Comparison of ENCODE assay signal across 19 cellular contexts in the genomic region with DNA sequence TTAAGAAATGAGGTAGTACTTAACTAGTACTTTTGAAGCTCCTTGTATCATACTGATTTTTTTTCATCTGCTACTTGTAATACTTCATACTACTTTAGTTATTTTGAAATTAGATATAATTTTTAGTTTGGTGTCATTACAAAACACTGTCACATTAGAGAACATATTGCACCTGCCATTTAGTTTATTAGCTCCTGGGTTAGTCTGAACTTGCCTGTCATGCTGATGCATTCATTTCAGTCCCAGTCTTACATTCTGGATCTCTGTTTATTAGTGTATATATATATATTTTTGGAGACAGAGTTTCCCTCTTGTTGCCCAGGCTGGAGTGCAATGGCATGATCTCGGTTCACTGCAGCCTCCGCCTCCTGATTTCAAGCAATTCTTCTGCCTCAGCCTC. TPM values are rescaled to one million over a fixed set of nuclear protein-coding genes. Genes with fewer than 3 reads are reported as not detected.
A peak's percentile ranks its signal among the peaks of the same experiment; 100 is the strongest.
DNase-seq lines count a peak whose midpoint lies in the region; ATAC-seq and TF ChIP-seq lines count a peak whose summit lies in the region.
"Had no signal": no experiment of that assay in that cellular context is flagged by ENCODE, and none has a peak within 500 bp of the region (broad histone marks: within the 10 kb centered on the region; RNA-seq: fewer than 3 reads in every experiment).

No MANE protein-coding gene starts in this region.

- no peak overlapping the region for H3K4me3 ChIP-seq in left ventricle myocardium inferior
- no peak overlapping the region for H3K4me3 ChIP-seq in Karpas-422 (ENCODE audit: low read length)
- H3K4me3 ChIP-seq in psoas muscle = no peak overlapping the region
- no peak overlapping the region for H3K4me3 ChIP-seq in thyroid gland (replicated peaks in 1 of 3)
- H3K4me3 ChIP-seq: A549; BLaER1 treated with 17β-estradiol and CSF1 and Interleukin-3, amounts not matched to agents 10 nM and 100 nM; GM12878 had no signal

- DNase-seq in left ventricle myocardium inferior (no peak), cardiac septum (ENCODE audit: low spot score) (no peak), Karpas-422 (no peak), psoas muscle (no peak), SW480 (ENCODE audit: low spot score) (no peak), thyroid gland (no peak), SIG-M5 treated with dmso at 0.1 percent for 504 hours (lab: John Stamatoyannopoulos, UW; ENCODE audit: unreplicated experiment) (no peak)
- DNase-seq: AML-193; Caco-2; Calu3; CD4-positive, alpha-beta T cell; CD8-positive, alpha-beta T cell; DMS79 treated with DMSO at 0.1 percent for 48 hours; GDM1 had no signal

- TF ChIP-seq CTCF in left ventricle myocardium inferior (IDR thresholded peaks at IDR 0.05; ENCODE audit: borderline replicate concordance) = no peak
- TF ChIP-seq CTCF in psoas muscle (IDR thresholded peaks at IDR 0.05) = no peak
- no peak for TF ChIP-seq CTCF in thyroid gland (IDR thresholded peaks at IDR 0.05)

- H3K9me3 ChIP-seq in left ventricle myocardium inferior (replicated peaks) (no peaks in the 10 kb centered on the region), Karpas-422 (ENCODE audit: low read length) (no peaks in the 10 kb centered on the region), psoas muscle (no peaks in the 10 kb centered on the region), thyroid gland (no peaks in the 10 kb centered on the region)
- H3K9me3 ChIP-seq: A549; BLaER1 treated with 17β-estradiol and CSF1 and Interleukin-3, amounts not matched to agents 10 nM and 100 nM had no signal

- H3K79me2 ChIP-seq in Karpas-422 (ENCODE audit: low read length) = peaks cover 99% of the 10 kb centered on the region

- H3K9me2 ChIP-seq in Karpas-422 (replicated peaks; ENCODE audit: insufficient read depth, low read length) = no peaks in the 10 kb centered on the region

- H3K36me3 ChIP-seq in left ventricle myocardium inferior (no peaks in the 10 kb centered on the region), Karpas-422 (ENCODE audit: insufficient read depth, low read length) (peaks cover 19% of the 10 kb centered on the region), psoas muscle (ENCODE audit: insufficient read depth in 1 of 2, low read depth in 1 of 2) (peaks cover 0 to 12% of the 10 kb centered on the region in 2 donors), thyroid gland (no peaks in the 10 kb centered on the region)

- no peak for TF ChIP-seq POLR2A in thyroid gland (IDR thresholded peaks at IDR 0.05)

- H3K4me2 ChIP-seq in Karpas-422 (ENCODE audit: low read depth, low read length, poor library complexity, severe bottlenecking) = no peak overlapping the region
- H3K4me2 ChIP-seq: A549; BLaER1 treated with 17β-estradiol and CSF1 and Interleukin-3, amounts not matched to agents 10 nM and 100 nM had no signal

- no peak overlapping the region for H3K9ac ChIP-seq in Karpas-422 (ENCODE audit: low read length)
- H3K9ac ChIP-seq: BLaER1 treated with 17β-estradiol and CSF1 and Interleukin-3, amounts not matched to agents 10 nM and 100 nM had no signal

- peak overlapping the region; percentile 59 for H3K27ac ChIP-seq in left ventricle myocardium inferior (replicated peaks)
- 0 out of 2 replicates have a peak overlapping the region, but pooled peaks have one; percentile 7 for H3K27ac ChIP-seq in Karpas-422 (ENCODE audit: low read length)
- peak overlapping the region; percentile 72 for H3K27ac ChIP-seq in psoas muscle
- no peak overlapping the region for H3K27ac ChIP-seq in thyroid gland
- H3K27ac ChIP-seq: 22Rv1; A549; BLaER1 treated with 17β-estradiol and CSF1 and Interleukin-3, amounts not matched to agents 10 nM and 100 nM; C4-2B had no signal

- peaks cover 20% of the 10 kb centered on the region for H4K20me1 ChIP-seq in Karpas-422 (ENCODE audit: insufficient read depth, low read depth, low read length)

- WGBS in psoas muscle, 3 donors = 77 to 92% (median 81%) methylated on average over 2 of the region's 2 CpGs
- WGBS in thyroid gland, 2 donors = 90 to 100% methylated on average over 2 of the region's 2 CpGs

- peak in 3 of 4 donors; percentile 54 to 71 (median 60) for ATAC-seq in psoas muscle
- ATAC-seq: A549; CD8-positive, alpha-beta T cell; GM12878 had no signal

- H3K4me1 ChIP-seq in left ventricle myocardium inferior = peaks cover 100% of the 10 kb centered on the region
- peaks cover 42% of the 10 kb centered on the region for H3K4me1 ChIP-seq in Karpas-422 (ENCODE audit: low read length)
- peaks cover 97% of the 10 kb centered on the region for H3K4me1 ChIP-seq in psoas muscle
- H3K4me1 ChIP-seq in thyroid gland = peaks cover 16 to 51% of the 10 kb centered on the region in 2 donors
- H3K4me1 ChIP-seq: Caco-2 had no signal

- H2AFZ ChIP-seq in Karpas-422 (ENCODE audit: low read length) = no peak overlapping the region

- H3K27me3 ChIP-seq in left ventricle myocardium inferior (ENCODE audit: low read depth) (no peaks in the 10 kb centered on the region), Karpas-422 (ENCODE audit: low read length) (no peaks in the 10 kb centered on the region), psoas muscle (ENCODE audit: insufficient read depth in 3 of 3, low read length in 2 of 3) (no peaks in the 10 kb centered on the region), thyroid gland (no peaks in the 10 kb centered on the region)
- H3K27me3 ChIP-seq: BLaER1 treated with 17β-estradiol and CSF1 and Interleukin-3, amounts not matched to agents 10 nM and 100 nM had no signal

- intact Hi-C loops in left ventricle myocardium inferior (cut with micrococcal nuclease) (no loop called here), cardiac septum (cut with DNase I) (loop anchor here (5.0 kb wide), 1 partner anchor 35 kb away; no protein-coding TSS in a partner anchor), psoas muscle (cut with DNase I) (no loop called here), thyroid gland (cut with DNase I) (no loop called here)

RNA-seq across cellular contexts. Expression of gene DYRK1A, which starts 50.3 kb away (rescaled TPM):
- total RNA-seq in left ventricle myocardium inferior (64.6 TPM), cardiac septum (72.9 TPM), psoas muscle (100 to 1,000 TPM in 1 of 4 donors, 10 to 100 TPM in 3; 79.9 to 105 (median 89.3) TPM), thyroid gland (100 to 1,000 TPM; 104 to 299 (median 116) TPM)
- 65.3 and 98.2 TPM in 2 replicates for total RNA-seq in Karpas-422 (2014; rRNA removed; shearing (Covaris generic); ENCODE audit: low replicate concordance)
- polyA plus RNA-seq in psoas muscle = 10 to 100 TPM; 21.5 to 60.8 (median 31.7) TPM

Comparison
In these comparisons a context has a peak if more than half of its experiments do, and no peak if none do; other contexts are left out.
1. H3K27ac ChIP-seq: peak in left ventricle myocardium inferior (single experiment), Karpas-422 (single experiment) and psoas muscle (single experiment); none in thyroid gland (0 of 3).